In the genomic region with DNA sequence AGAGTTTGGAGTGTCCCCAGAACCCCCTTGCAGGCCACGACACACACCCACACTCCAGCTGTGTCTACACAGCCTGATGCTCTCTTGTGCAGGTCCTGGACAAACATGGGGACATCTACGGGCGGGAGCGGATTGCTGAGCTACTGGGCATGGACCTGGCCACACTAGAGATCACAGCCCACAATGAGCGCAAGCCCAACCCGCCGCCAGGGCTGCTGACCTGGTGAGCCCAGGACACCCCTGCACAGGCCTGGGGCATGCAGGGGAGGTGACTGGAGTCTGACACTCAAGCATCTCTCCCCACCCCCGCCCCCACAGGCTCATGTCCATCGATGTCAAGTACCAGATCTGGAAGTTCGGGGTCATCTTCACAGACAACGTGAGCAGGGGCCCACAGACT, we compare ENCODE assay signal across 23 cellular contexts. TPM values are rescaled to one million over a fixed set of nuclear protein-coding genes. Genes with fewer than 3 reads are reported as not detected.
"Had no signal": no experiment of that assay in that cellular context is flagged by ENCODE, and none has a peak within 500 bp of the region (broad histone marks: within the 10 kb centered on the region; RNA-seq: fewer than 3 reads in every experiment).

No MANE protein-coding gene starts in this region.

- H3K4me3 ChIP-seq: coronary artery, esophagus squamous epithelium, gastroesophageal sphincter, heart left ventricle, hepatocyte, left lung, lower lobe of right lung, mucosa of descending colon had no signal

- H3K4me2 ChIP-seq: hepatocyte had no signal

- H3K4me1 ChIP-seq: gastroesophageal sphincter, heart left ventricle, left lung had no signal

- H3K9me3 ChIP-seq: esophagus squamous epithelium, gastroesophageal sphincter, heart left ventricle, left lung, lower lobe of right lung, mucosa of descending colon had no signal

- H2AFZ ChIP-seq: hepatocyte had no signal

- DNase-seq: effector CD8-positive, alpha-beta T cell; effector memory CD8-positive, alpha-beta T cell; endodermal cell; erythroblast; esophagus squamous epithelium; foreskin fibroblast; foreskin melanocyte; heart left ventricle; hypothalamus; left cardiac atrium; left lung; left ventricle myocardium superior; lower lobe of right lung; mesenchymal stem cell; mucosa of descending colon; naive B cell had no signal

- H3K27ac ChIP-seq: coronary artery, epithelial cell of prostate, esophagus squamous epithelium, gastroesophageal sphincter, heart left ventricle, hepatocyte, left lung, lower lobe of right lung had no signal

- ATAC-seq: effector memory CD8-positive, alpha-beta T cell; esophagus mucosa; gastroesophageal sphincter; heart left ventricle; left cardiac atrium; left lung; left ventricle myocardium superior; lower lobe of right lung; mucosa of descending colon had no signal

- H3K79me2 ChIP-seq: hepatocyte had no signal

- H3K36me3 ChIP-seq: gastroesophageal sphincter, heart left ventricle, left lung, lower lobe of right lung had no signal

- H3K27me3 ChIP-seq: esophagus squamous epithelium, gastroesophageal sphincter, heart left ventricle, hepatocyte, left lung had no signal

RNA-seq across cellular contexts. Expression of a gene that starts 39.9 kb away (rescaled TPM):
- total RNA-seq: dermis microvascular lymphatic vessel endothelial cell, lung microvascular endothelial cell had no signal
